Comparison of ENCODE assay signal across 29 cellular contexts in genomic region chr3:97009427-97010019, GRCh38.
DNase-seq lines count a peak whose midpoint lies in the region; ATAC-seq and TF ChIP-seq lines count a peak whose summit lies in the region.
"Had no signal": no experiment of that assay in that cellular context is flagged by ENCODE, and none has a peak within 500 bp of the region (broad histone marks: within the 10 kb centered on the region; RNA-seq: fewer than 3 reads in every experiment).

No MANE protein-coding gene starts in this region.

- H3K27me3 Mint-ChIP-seq in activated naive CD8-positive, alpha-beta T cell treated with anti-CD3 and anti-CD28 coated beads, Interleukin-2, amount 50 U/mL, for 24 hours = no peaks in the 10 kb centered on the region
- H3K27me3 Mint-ChIP-seq: activated CD4-positive, alpha-beta T cell treated with anti-CD3 and anti-CD28 coated beads for 36 hours; CD4-positive, alpha-beta memory T cell; effector memory CD8-positive, alpha-beta T cell; T-cell had no signal

- H3K4me2 ChIP-seq in MM.1S (ENCODE audit: low read depth, low read length) = no peak overlapping the region

- no peaks in the 10 kb centered on the region for H3K9me3 ChIP-seq in MM.1S (replicated peaks; ENCODE audit: insufficient read depth, low read length)
- no peaks in the 10 kb centered on the region for H3K9me3 ChIP-seq in SK-N-MC (ENCODE audit: low read depth, low read length)
- H3K9me3 ChIP-seq in lower lobe of right lung = peaks cover 8% of the 10 kb centered on the region
- H3K9me3 ChIP-seq: breast epithelium, sigmoid colon, upper lobe of right lung had no signal

- H3K27me3 ChIP-seq in MM.1S (replicated peaks; ENCODE audit: insufficient read depth, low read length) (no peaks in the 10 kb centered on the region), lower lobe of right lung (ENCODE audit: low read depth) (no peaks in the 10 kb centered on the region)
- H3K27me3 ChIP-seq: breast epithelium, foreskin keratinocyte, sigmoid colon, upper lobe of right lung had no signal

- H3K9ac ChIP-seq in MM.1S (ENCODE audit: low read length) (no peak overlapping the region), SK-N-MC (ENCODE audit: insufficient read length) (no peak overlapping the region)
- H3K9ac ChIP-seq: GM23248 had no signal

- H3K4me1 ChIP-seq in MM.1S (ENCODE audit: low read length) = peaks cover 5% of the 10 kb centered on the region; the same call in 1 of the 2 replicates
- H3K4me1 ChIP-seq in lower lobe of right lung = no peaks in the 10 kb centered on the region
- H3K4me1 ChIP-seq: breast epithelium, foreskin keratinocyte, upper lobe of right lung had no signal

- no peaks in the 10 kb centered on the region for H3K79me2 ChIP-seq in MM.1S (ENCODE audit: low read length)

- DNase-seq in D341Med (ENCODE audit: low spot score) = peak; percentile 73
- peak; percentile 52 for DNase-seq in MM.1S
- no peak for DNase-seq in SK-N-MC (ENCODE audit: low read depth, low spot score)
- peak; percentile 68 for DNase-seq in islet precursor cell
- no peak for DNase-seq in activated naive CD8-positive, alpha-beta T cell treated with anti-CD3 and anti-CD28 coated beads, Interleukin-2, amount 50 U/mL, for 24 hours
- no peak for DNase-seq in lower lobe of right lung
- DNase-seq in NCI-H345 (lab: John Stamatoyannopoulos, UW) = no peak
- DNase-seq: activated CD4-positive, alpha-beta T cell treated with anti-CD3 and anti-CD28 coated beads for 36 hours; activated naive CD4-positive, alpha-beta T cell; activated T-cell treated with anti-CD3 and anti-CD28 coated beads, Interleukin-2, amount 50 U/mL, for 4 hours; AML-193; amniotic stem cell; CD4-positive, alpha-beta memory T cell; DMS153; effector memory CD8-positive, alpha-beta T cell; foreskin keratinocyte; GM23248; NCI-H187; NCI-H2227 treated with DMSO at 0.1 percent for 48 hours; NCI-H774; SIG-M5; sigmoid colon; T-cell; upper lobe of right lung had no signal

- H4K20me1 ChIP-seq in MM.1S (ENCODE audit: insufficient read depth, low read length) = no peaks in the 10 kb centered on the region

- no peak overlapping the region for H3K4me3 Mint-ChIP-seq in activated naive CD8-positive, alpha-beta T cell treated with anti-CD3 and anti-CD28 coated beads, Interleukin-2, amount 50 U/mL, for 24 hours
- H3K4me3 Mint-ChIP-seq: activated CD4-positive, alpha-beta T cell treated with anti-CD3 and anti-CD28 coated beads for 36 hours; activated T-cell treated with anti-CD3 and anti-CD28 coated beads, Interleukin-2, amount 50 U/mL, for 4 hours; CD4-positive, alpha-beta memory T cell; effector memory CD8-positive, alpha-beta T cell; neural crest cell; T-cell had no signal

- intact Hi-C loops in lower lobe of right lung (cut with DNase I) = no loop called here

- no peak for ATAC-seq in activated naive CD8-positive, alpha-beta T cell treated with anti-CD3 and anti-CD28 coated beads, Interleukin-2, amount 50 U/mL, for 24 hours
- no peak for ATAC-seq in HG03521 (IDR thresholded peaks at IDR 0.05; ENCODE audit: unreplicated experiment)
- ATAC-seq in lower lobe of right lung = no peak
- ATAC-seq: activated CD4-positive, alpha-beta T cell treated with anti-CD3 and anti-CD28 coated beads for 36 hours; activated T-cell treated with anti-CD3 and anti-CD28 coated beads, Interleukin-2, amount 50 U/mL, for 4 hours; effector memory CD8-positive, alpha-beta T cell; esophagus mucosa; foreskin keratinocyte; T-cell; upper lobe of right lung had no signal

- no peaks in the 10 kb centered on the region for H3F3A ChIP-seq in MM.1S (ENCODE audit: insufficient read depth, low read length)

- TF ChIP-seq CTCF in MM.1S (IDR thresholded peaks at IDR 0.05; ENCODE audit: low read length) (no peak), lower lobe of right lung (IDR thresholded peaks at IDR 0.05) (no peak)

- H3K36me3 Mint-ChIP-seq in activated naive CD8-positive, alpha-beta T cell treated with anti-CD3 and anti-CD28 coated beads, Interleukin-2, amount 50 U/mL, for 24 hours (ENCODE audit: low read depth) = no peaks in the 10 kb centered on the region
- H3K36me3 Mint-ChIP-seq: CD4-positive, alpha-beta memory T cell; T-cell had no signal

- H3K4me3 ChIP-seq in MM.1S (ENCODE audit: low read length) (no peak overlapping the region), SK-N-MC (peak overlapping the region; percentile 45), lower lobe of right lung (no peak overlapping the region)
- H3K4me3 ChIP-seq: breast epithelium, GM23248, lung, sigmoid colon, upper lobe of right lung had no signal

- H3K9me3 Mint-ChIP-seq in activated naive CD8-positive, alpha-beta T cell treated with anti-CD3 and anti-CD28 coated beads, Interleukin-2, amount 50 U/mL, for 24 hours = peaks cover 9% of the 10 kb centered on the region

- H3K9me2 ChIP-seq in MM.1S (replicated peaks; ENCODE audit: insufficient read depth, low read length) = no peaks in the 10 kb centered on the region

- H3K27ac Mint-ChIP-seq in activated naive CD8-positive, alpha-beta T cell treated with anti-CD3 and anti-CD28 coated beads, Interleukin-2, amount 50 U/mL, for 24 hours = no peak overlapping the region
- H3K27ac Mint-ChIP-seq: activated CD4-positive, alpha-beta T cell treated with anti-CD3 and anti-CD28 coated beads for 36 hours; CD4-positive, alpha-beta memory T cell; effector memory CD8-positive, alpha-beta T cell; T-cell had no signal

- H3K36me3 ChIP-seq in MM.1S (replicated peaks; ENCODE audit: insufficient read depth, low read length) (no peaks in the 10 kb centered on the region), SK-N-MC (ENCODE audit: insufficient read depth, low read length) (no peaks in the 10 kb centered on the region), lower lobe of right lung (no peaks in the 10 kb centered on the region)
- H3K36me3 ChIP-seq: breast epithelium, sigmoid colon, upper lobe of right lung had no signal

- H3K27ac ChIP-seq in MM.1S (ENCODE audit: low read length) = no peak overlapping the region
- H3K27ac ChIP-seq in SK-N-MC = 0 out of 2 replicates have a peak overlapping the region, but pooled peaks have one; percentile 19
- no peak overlapping the region for H3K27ac ChIP-seq in lower lobe of right lung
- H3K27ac ChIP-seq: breast epithelium, foreskin keratinocyte, GM23248, sigmoid colon, upper lobe of right lung had no signal

- H2AFZ ChIP-seq in MM.1S (ENCODE audit: low read length) = no peak overlapping the region
- H2AFZ ChIP-seq: GM23248 had no signal

- H3K4me1 Mint-ChIP-seq in activated naive CD8-positive, alpha-beta T cell treated with anti-CD3 and anti-CD28 coated beads, Interleukin-2, amount 50 U/mL, for 24 hours = no peaks in the 10 kb centered on the region
- H3K4me1 Mint-ChIP-seq: activated CD4-positive, alpha-beta T cell treated with anti-CD3 and anti-CD28 coated beads for 36 hours; CD4-positive, alpha-beta memory T cell; neural crest cell; T-cell had no signal

Comparison
In these comparisons a context has a peak if more than half of its experiments do, and no peak if none do; other contexts are left out.
1. DNase-seq: peak in D341Med (single experiment), MM.1S (single experiment) and islet precursor cell (single experiment); none in SK-N-MC (single experiment), activated naive CD8-positive, alpha-beta T cell treated with anti-CD3 and anti-CD28 coated beads, Interleukin-2, amount 50 U/mL, for 24 hours (single experiment), lower lobe of right lung (single experiment) and NCI-H345 (single experiment).